ENCODE assay signal across 1 cellular context in genomic region chr2:152055366-152056108, GRCh38.
TF ChIP-seq lines count a peak whose summit lies in the region.

No MANE protein-coding gene starts in this region.

TF ChIP-seq in GM23338, 12 proteins besides CTCF, POLR2A, EP300 and RAD21 (continued from another document):
- TF ChIP-seq, protein P1, sequence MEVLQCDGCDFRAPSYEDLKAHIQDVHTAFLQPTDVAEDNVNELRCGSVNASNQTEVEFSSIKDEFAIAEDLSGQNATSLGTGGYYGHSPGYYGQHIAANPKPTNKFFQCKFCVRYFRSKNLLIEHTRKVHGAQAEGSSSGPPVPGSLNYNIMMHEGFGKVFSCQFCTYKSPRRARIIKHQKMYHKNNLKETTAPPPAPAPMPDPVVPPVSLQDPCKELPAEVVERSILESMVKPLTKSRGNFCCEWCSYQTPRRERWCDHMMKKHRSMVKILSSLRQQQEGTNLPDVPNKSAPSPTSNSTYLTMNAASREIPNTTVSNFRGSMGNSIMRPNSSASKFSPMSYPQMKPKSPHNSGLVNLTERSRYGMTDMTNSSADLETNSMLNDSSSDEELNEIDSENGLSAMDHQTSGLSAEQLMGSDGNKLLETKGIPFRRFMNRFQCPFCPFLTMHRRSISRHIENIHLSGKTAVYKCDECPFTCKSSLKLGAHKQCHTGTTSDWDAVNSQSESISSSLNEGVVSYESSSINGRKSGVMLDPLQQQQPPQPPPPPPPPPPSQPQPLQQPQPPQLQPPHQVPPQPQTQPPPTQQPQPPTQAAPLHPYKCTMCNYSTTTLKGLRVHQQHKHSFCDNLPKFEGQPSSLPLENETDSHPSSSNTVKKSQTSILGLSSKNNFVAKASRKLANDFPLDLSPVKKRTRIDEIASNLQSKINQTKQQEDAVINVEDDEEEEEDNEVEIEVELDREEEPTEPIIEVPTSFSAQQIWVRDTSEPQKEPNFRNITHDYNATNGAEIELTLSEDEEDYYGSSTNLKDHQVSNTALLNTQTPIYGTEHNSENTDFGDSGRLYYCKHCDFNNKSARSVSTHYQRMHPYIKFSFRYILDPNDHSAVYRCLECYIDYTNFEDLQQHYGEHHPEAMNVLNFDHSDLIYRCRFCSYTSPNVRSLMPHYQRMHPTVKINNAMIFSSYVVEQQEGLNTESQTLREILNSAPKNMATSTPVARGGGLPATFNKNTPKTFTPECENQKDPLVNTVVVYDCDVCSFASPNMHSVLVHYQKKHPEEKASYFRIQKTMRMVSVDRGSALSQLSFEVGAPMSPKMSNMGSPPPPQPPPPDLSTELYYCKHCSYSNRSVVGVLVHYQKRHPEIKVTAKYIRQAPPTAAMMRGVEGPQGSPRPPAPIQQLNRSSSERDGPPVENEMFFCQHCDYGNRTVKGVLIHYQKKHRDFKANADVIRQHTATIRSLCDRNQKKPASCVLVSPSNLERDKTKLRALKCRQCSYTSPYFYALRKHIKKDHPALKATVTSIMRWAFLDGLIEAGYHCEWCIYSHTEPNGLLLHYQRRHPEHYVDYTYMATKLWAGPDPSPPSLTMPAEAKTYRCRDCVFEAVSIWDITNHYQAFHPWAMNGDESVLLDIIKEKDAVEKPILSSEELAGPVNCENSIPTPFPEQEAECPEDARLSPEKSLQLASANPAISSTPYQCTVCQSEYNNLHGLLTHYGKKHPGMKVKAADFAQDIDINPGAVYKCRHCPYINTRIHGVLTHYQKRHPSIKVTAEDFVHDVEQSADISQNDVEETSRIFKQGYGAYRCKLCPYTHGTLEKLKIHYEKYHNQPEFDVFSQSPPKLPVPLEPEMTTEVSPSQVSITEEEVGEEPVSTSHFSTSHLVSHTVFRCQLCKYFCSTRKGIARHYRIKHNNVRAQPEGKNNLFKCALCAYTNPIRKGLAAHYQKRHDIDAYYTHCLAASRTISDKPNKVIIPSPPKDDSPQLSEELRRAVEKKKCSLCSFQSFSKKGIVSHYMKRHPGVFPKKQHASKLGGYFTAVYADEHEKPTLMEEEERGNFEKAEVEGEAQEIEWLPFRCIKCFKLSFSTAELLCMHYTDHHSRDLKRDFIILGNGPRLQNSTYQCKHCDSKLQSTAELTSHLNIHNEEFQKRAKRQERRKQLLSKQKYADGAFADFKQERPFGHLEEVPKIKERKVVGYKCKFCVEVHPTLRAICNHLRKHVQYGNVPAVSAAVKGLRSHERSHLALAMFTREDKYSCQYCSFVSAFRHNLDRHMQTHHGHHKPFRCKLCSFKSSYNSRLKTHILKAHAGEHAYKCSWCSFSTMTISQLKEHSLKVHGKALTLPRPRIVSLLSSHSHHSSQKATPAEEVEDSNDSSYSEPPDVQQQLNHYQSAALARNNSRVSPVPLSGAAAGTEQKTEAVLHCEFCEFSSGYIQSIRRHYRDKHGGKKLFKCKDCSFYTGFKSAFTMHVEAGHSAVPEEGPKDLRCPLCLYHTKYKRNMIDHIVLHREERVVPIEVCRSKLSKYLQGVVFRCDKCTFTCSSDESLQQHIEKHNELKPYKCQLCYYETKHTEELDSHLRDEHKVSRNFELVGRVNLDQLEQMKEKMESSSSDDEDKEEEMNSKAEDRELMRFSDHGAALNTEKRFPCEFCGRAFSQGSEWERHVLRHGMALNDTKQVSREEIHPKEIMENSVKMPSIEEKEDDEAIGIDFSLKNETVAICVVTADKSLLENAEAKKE (CRISPR knock-in tag; IDR thresholded peaks at IDR 0.05), result no peak
- TF ChIP-seq STAT1 (IDR thresholded peaks at IDR 0.05; ENCODE audit: unreplicated experiment) (no peak), ZNF331 (CRISPR knock-in tag; IDR thresholded peaks at IDR 0.05; ENCODE audit: low read depth) (no peak), CREB1 (CRISPR knock-in tag; IDR thresholded peaks at IDR 0.05; ENCODE audit: low read depth) (no peak), JUNB (IDR thresholded peaks at IDR 0.05; ENCODE audit: unreplicated experiment) (no peak), EZH2phosphoT487 (IDR thresholded peaks at IDR 0.05; ENCODE audit: unreplicated experiment) (no peak), ZNF114 (CRISPR knock-in tag; IDR thresholded peaks at IDR 0.05) (no peak), ETS1 (IDR thresholded peaks at IDR 0.05) (no peak), POLR2AphosphoS5 (IDR thresholded peaks at IDR 0.05; ENCODE audit: low read depth) (no peak)
- TF ChIP-seq, protein P2, sequence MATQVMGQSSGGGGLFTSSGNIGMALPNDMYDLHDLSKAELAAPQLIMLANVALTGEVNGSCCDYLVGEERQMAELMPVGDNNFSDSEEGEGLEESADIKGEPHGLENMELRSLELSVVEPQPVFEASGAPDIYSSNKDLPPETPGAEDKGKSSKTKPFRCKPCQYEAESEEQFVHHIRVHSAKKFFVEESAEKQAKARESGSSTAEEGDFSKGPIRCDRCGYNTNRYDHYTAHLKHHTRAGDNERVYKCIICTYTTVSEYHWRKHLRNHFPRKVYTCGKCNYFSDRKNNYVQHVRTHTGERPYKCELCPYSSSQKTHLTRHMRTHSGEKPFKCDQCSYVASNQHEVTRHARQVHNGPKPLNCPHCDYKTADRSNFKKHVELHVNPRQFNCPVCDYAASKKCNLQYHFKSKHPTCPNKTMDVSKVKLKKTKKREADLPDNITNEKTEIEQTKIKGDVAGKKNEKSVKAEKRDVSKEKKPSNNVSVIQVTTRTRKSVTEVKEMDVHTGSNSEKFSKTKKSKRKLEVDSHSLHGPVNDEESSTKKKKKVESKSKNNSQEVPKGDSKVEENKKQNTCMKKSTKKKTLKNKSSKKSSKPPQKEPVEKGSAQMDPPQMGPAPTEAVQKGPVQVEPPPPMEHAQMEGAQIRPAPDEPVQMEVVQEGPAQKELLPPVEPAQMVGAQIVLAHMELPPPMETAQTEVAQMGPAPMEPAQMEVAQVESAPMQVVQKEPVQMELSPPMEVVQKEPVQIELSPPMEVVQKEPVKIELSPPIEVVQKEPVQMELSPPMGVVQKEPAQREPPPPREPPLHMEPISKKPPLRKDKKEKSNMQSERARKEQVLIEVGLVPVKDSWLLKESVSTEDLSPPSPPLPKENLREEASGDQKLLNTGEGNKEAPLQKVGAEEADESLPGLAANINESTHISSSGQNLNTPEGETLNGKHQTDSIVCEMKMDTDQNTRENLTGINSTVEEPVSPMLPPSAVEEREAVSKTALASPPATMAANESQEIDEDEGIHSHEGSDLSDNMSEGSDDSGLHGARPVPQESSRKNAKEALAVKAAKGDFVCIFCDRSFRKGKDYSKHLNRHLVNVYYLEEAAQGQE (IDR thresholded peaks at IDR 0.05; ENCODE audit: unreplicated experiment), result no peak
TF ChIP-seq in GM23338: peak in this region for 0.
